Comparison of ENCODE assay signal across 30 cellular contexts in genomic region chr4:109127866-109128265, GRCh38.
"Had no signal": no experiment of that assay in that cellular context is flagged by ENCODE, and none has a peak within 500 bp of the region (broad histone marks: within the 10 kb centered on the region; RNA-seq: fewer than 3 reads in every experiment).

No MANE protein-coding gene starts in this region.

- H3K9me3 Mint-ChIP-seq: natural killer cell treated with Interleukin-12 subunit alpha and Interleukin-12 subunit beta and Interleukin-15 and Interleukin-18, amount 100 ng/mL, for 72 hours; neural crest cell; stimulated activated naive CD8-positive, alpha-beta T cell treated with anti-CD3 and anti-CD28 coated beads, Interleukin-15, amount 100 ng/mL, for 72 hours had no signal

- ATAC-seq: foreskin keratinocyte; gastroesophageal sphincter; heart right ventricle; left cardiac atrium; left lung; lower lobe of right lung; natural killer cell treated with Interleukin-12 subunit alpha and Interleukin-12 subunit beta and Interleukin-15 and Interleukin-18, amount 100 ng/mL, for 72 hours; right lobe of liver; stimulated activated naive CD8-positive, alpha-beta T cell treated with anti-CD3 and anti-CD28 coated beads, Interleukin-15, amount 100 ng/mL, for 72 hours; upper lobe of right lung had no signal

- H3K36me3 Mint-ChIP-seq: natural killer cell treated with Interleukin-12 subunit alpha and Interleukin-12 subunit beta and Interleukin-15 and Interleukin-18, amount 100 ng/mL, for 72 hours had no signal

- H3K79me2 ChIP-seq: parathyroid adenoma had no signal

- H3K9ac ChIP-seq: parathyroid adenoma had no signal

- H3K4me3 Mint-ChIP-seq: natural killer cell treated with Interleukin-12 subunit alpha and Interleukin-12 subunit beta and Interleukin-15 and Interleukin-18, amount 100 ng/mL, for 72 hours; neural crest cell; stimulated activated naive CD8-positive, alpha-beta T cell treated with anti-CD3 and anti-CD28 coated beads, Interleukin-15, amount 100 ng/mL, for 72 hours had no signal

- H3K9me3 ChIP-seq: esophagus muscularis mucosa, gastroesophageal sphincter, heart right ventricle, left lung, lower lobe of right lung, right lobe of liver, suprapubic skin, transverse colon, upper lobe of right lung, uterus had no signal

- H3K27ac Mint-ChIP-seq: natural killer cell treated with Interleukin-12 subunit alpha and Interleukin-12 subunit beta and Interleukin-15 and Interleukin-18, amount 100 ng/mL, for 72 hours had no signal

- H3K4me1 Mint-ChIP-seq: stimulated activated naive CD8-positive, alpha-beta T cell treated with anti-CD3 and anti-CD28 coated beads, Interleukin-15, amount 100 ng/mL, for 72 hours had no signal

- H3K4me3 ChIP-seq: dorsolateral prefrontal cortex, esophagus muscularis mucosa, gastroesophageal sphincter, heart right ventricle, left lung, lower lobe of right lung, right lobe of liver, smooth muscle cell, suprapubic skin, transverse colon, upper lobe of right lung, uterus had no signal

- H3K4me2 ChIP-seq: smooth muscle cell had no signal

- H3K4me1 ChIP-seq: esophagus muscularis mucosa, foreskin keratinocyte, gastroesophageal sphincter, heart right ventricle, left lung, lower lobe of right lung, parathyroid adenoma, right lobe of liver, suprapubic skin, transverse colon, upper lobe of right lung, uterus had no signal

- FAIRE-seq: endothelial cell of umbilical vein, islet of Langerhans had no signal

- H3K36me3 ChIP-seq: esophagus muscularis mucosa, gastroesophageal sphincter, heart right ventricle, left lung, lower lobe of right lung, right lobe of liver, suprapubic skin, transverse colon, upper lobe of right lung, uterus had no signal

- H2AFZ ChIP-seq: parathyroid adenoma had no signal

- H3K27me3 Mint-ChIP-seq: progenitor cell of endocrine pancreas; stimulated activated naive CD8-positive, alpha-beta T cell treated with anti-CD3 and anti-CD28 coated beads, Interleukin-15, amount 100 ng/mL, for 72 hours had no signal

- DNase-seq: cortex of kidney; dorsolateral prefrontal cortex; effector CD4-positive, alpha-beta T cell; foreskin keratinocyte; glutamatergic neuron; heart right ventricle; hippocampal formation; left cardiac atrium; left lung; lower lobe of right lung; right lobe of liver; stimulated activated CD4-positive, alpha-beta T cell treated with anti-CD3 and anti-CD28 coated beads, Interleukin-12 subunit alpha, Interleukin-12 subunit beta, amount 100 ng/mL, for 4 hours; stimulated activated CD4-positive, alpha-beta T cell treated with anti-CD3 and anti-CD28 coated beads, Interleukin-1b, Interleukin-23, amount 100 ng/mL, for 48 hours; stimulated activated CD4-positive, alpha-beta T cell treated with anti-CD3 and anti-CD28 coated beads, Interleukin-4, amount 100 ng/mL, for 1 hour; stimulated activated CD8-positive, alpha-beta memory T cell treated with anti-CD3 and anti-CD28 coated beads, Interleukin-4, amount 100 ng/mL, for 48 hours; stimulated activated naive CD4-positive, alpha-beta T cell; stimulated activated naive CD8-positive, alpha-beta T cell treated with anti-CD3 and anti-CD28 coated beads, Interleukin-15, amount 100 ng/mL, for 72 hours; transverse colon; upper lobe of right lung; uterus had no signal

- H3K27me3 ChIP-seq: dorsolateral prefrontal cortex, esophagus muscularis mucosa, gastroesophageal sphincter, heart right ventricle, left lung, right lobe of liver, suprapubic skin, transverse colon, upper lobe of right lung, uterus had no signal

- H3K27ac ChIP-seq: dorsolateral prefrontal cortex, esophagus muscularis mucosa, foreskin keratinocyte, gastroesophageal sphincter, heart right ventricle, left lung, lower lobe of right lung, parathyroid adenoma, right lobe of liver, suprapubic skin, transverse colon, upper lobe of right lung, uterus had no signal
